11 cellular contexts compared by ENCODE assay signal in genomic region chr1:19374402-19374801, GRCh38.
DNase-seq lines count a peak whose midpoint lies in the region; ATAC-seq and TF ChIP-seq lines count a peak whose summit lies in the region.
"Had no signal": no experiment of that assay in that cellular context is flagged by ENCODE, and none has a peak within 500 bp of the region (broad histone marks: within the 10 kb centered on the region; RNA-seq: fewer than 3 reads in every experiment).

No MANE protein-coding gene starts in this region.

- intact Hi-C loops in activated CD4-positive, alpha-beta T cell treated with anti-CD3 and anti-CD28 coated beads for 36 hours (cut with DNase I, micrococcal nuclease), result no loop called here
- intact Hi-C loops in esophagus squamous epithelium (cut with DNase I), result no loop called here

- POLR2A ChIA-PET in activated CD4-positive, alpha-beta T cell treated with anti-CD3 and anti-CD28 coated beads for 36 hours (lab: Charles Lee), result no interaction called here

- H3K36me3 ChIP-seq in esophagus squamous epithelium, result peaks cover 8 to 92% (median 10%) of the 10 kb centered on the region in 3 donors

- peak overlapping the region; percentile 28 to 83 (median 63) for H3K27ac ChIP-seq in esophagus squamous epithelium
- H3K27ac ChIP-seq: SJCRH30 had no signal

- ATAC-seq in activated CD4-positive, alpha-beta T cell treated with anti-CD3 and anti-CD28 coated beads for 36 hours, result no peak
- peak in 1 of 2 donors; percentile 46 for ATAC-seq in stimulated activated naive B cell treated with anti-CD40 and anti-IgM and Interleukin-4, amounts not matched to agents 10 μg/mL and 1 μg/mL and 100 μg/mL, for 72 hours (replicated peaks)
- ATAC-seq in GM21723 (IDR thresholded peaks at IDR 0.05; ENCODE audit: unreplicated experiment), result no peak
- no peak for ATAC-seq in HG02571 (IDR thresholded peaks at IDR 0.05; ENCODE audit: unreplicated experiment)

- no peaks in the 10 kb centered on the region for H3K9me3 Mint-ChIP-seq in activated CD4-positive, alpha-beta T cell treated with anti-CD3 and anti-CD28 coated beads for 36 hours (ENCODE audit: low read depth)
- no peaks in the 10 kb centered on the region for H3K9me3 Mint-ChIP-seq in stimulated activated naive B cell treated with anti-CD40 and anti-IgM and Interleukin-4, amounts not matched to agents 10 μg/mL and 1 μg/mL and 100 μg/mL, for 72 hours
- H3K9me3 Mint-ChIP-seq: CD8-positive, alpha-beta memory T cell had no signal

- no peak overlapping the region for H3K4me3 Mint-ChIP-seq in activated CD4-positive, alpha-beta T cell treated with anti-CD3 and anti-CD28 coated beads for 36 hours
- H3K4me3 Mint-ChIP-seq in stimulated activated naive B cell treated with anti-CD40 and anti-IgM and Interleukin-4, amounts not matched to agents 10 μg/mL and 1 μg/mL and 100 μg/mL, for 72 hours, result no peak overlapping the region
- H3K4me3 Mint-ChIP-seq: CD8-positive, alpha-beta memory T cell had no signal

- peaks cover 33% of the 10 kb centered on the region for H3K36me3 Mint-ChIP-seq in activated CD4-positive, alpha-beta T cell treated with anti-CD3 and anti-CD28 coated beads for 36 hours (ENCODE audit: low read depth)
- peaks cover 25 to 66% of the 10 kb centered on the region in 2 donors for H3K36me3 Mint-ChIP-seq in stimulated activated naive B cell treated with anti-CD40 and anti-IgM and Interleukin-4, amounts not matched to agents 10 μg/mL and 1 μg/mL and 100 μg/mL, for 72 hours

- H3K27ac Mint-ChIP-seq in activated CD4-positive, alpha-beta T cell treated with anti-CD3 and anti-CD28 coated beads for 36 hours, result peak overlapping the region; percentile 51
- H3K27ac Mint-ChIP-seq in stimulated activated naive B cell treated with anti-CD40 and anti-IgM and Interleukin-4, amounts not matched to agents 10 μg/mL and 1 μg/mL and 100 μg/mL, for 72 hours, result peak overlapping the region; percentile 20

- H3K4me1 ChIP-seq in esophagus squamous epithelium, result peaks cover 8 to 66% (median 29%) of the 10 kb centered on the region in 3 donors
- H3K4me1 ChIP-seq: SJCRH30 had no signal

- H3K9me3 ChIP-seq in esophagus squamous epithelium, result no peaks in the 10 kb centered on the region

- 58% methylated on average over 4 of the region's 7 CpGs; no CpG with 5 or more reads in 1 of the 2 donors for WGBS in esophagus squamous epithelium, 2 donors

- peak in 1 of 6 experiments; percentile 32 for TF ChIP-seq CTCF in esophagus squamous epithelium (IDR thresholded peaks at IDR 0.05)

- no peaks in the 10 kb centered on the region for H3K27me3 ChIP-seq in esophagus squamous epithelium
- H3K27me3 ChIP-seq: SJCRH30 had no signal

- CTCF ChIA-PET in activated CD4-positive, alpha-beta T cell treated with anti-CD3 and anti-CD28 coated beads for 36 hours (lab: Charles Lee), result interaction anchor here (0.7 to 2.3 kb wide), 14 partner anchors 11 to 424 kb away, joined by 3 to 6 read pairs (median 3); no protein-coding TSS in a partner anchor

- H3K4me1 Mint-ChIP-seq in activated CD4-positive, alpha-beta T cell treated with anti-CD3 and anti-CD28 coated beads for 36 hours, result peaks cover 21% of the 10 kb centered on the region
- H3K4me1 Mint-ChIP-seq in stimulated activated naive B cell treated with anti-CD40 and anti-IgM and Interleukin-4, amounts not matched to agents 10 μg/mL and 1 μg/mL and 100 μg/mL, for 72 hours, result peaks cover 5 to 29% of the 10 kb centered on the region in 2 donors

- peak; percentile 30 for DNase-seq in activated CD4-positive, alpha-beta T cell treated with anti-CD3 and anti-CD28 coated beads for 36 hours
- DNase-seq in activated CD4-positive, alpha-beta T cell treated with anti-CD3 and anti-CD28 coated beads, Interleukin-2, amount 50 U/mL, for 48 hours, result no peak
- peak; percentile 17 for DNase-seq in NCI-H82 treated with DMSO at 0.1 percent for 48 hours (lab: John Stamatoyannopoulos, UW; ENCODE audit: unreplicated experiment)
- DNase-seq in esophagus squamous epithelium (lab: John Stamatoyannopoulos, UW), result no peak
- no peak for DNase-seq in stimulated activated naive B cell treated with anti-CD40 and anti-IgM and Interleukin-4, amounts not matched to agents 10 μg/mL and 1 μg/mL and 100 μg/mL, for 72 hours
- DNase-seq in dedifferentiated amniotic fluid mesenchymal stem cell (ENCODE audit: extremely low spot score), result no peak
- DNase-seq: activated T-cell treated with anti-CD3 and anti-CD28 coated beads, Interleukin-2, amount 50 U/mL, for 48 hours; CD8-positive, alpha-beta memory T cell had no signal

- no peak overlapping the region for H3K4me3 ChIP-seq in esophagus squamous epithelium
- H3K4me3 ChIP-seq: SJCRH30 had no signal

- no peak for TF ChIP-seq POLR2A in esophagus squamous epithelium (IDR thresholded peaks at IDR 0.05)

- no peaks in the 10 kb centered on the region for H3K27me3 Mint-ChIP-seq in activated CD4-positive, alpha-beta T cell treated with anti-CD3 and anti-CD28 coated beads for 36 hours
- H3K27me3 Mint-ChIP-seq in stimulated activated naive B cell treated with anti-CD40 and anti-IgM and Interleukin-4, amounts not matched to agents 10 μg/mL and 1 μg/mL and 100 μg/mL, for 72 hours, result no peaks in the 10 kb centered on the region
- H3K27me3 Mint-ChIP-seq: CD8-positive, alpha-beta memory T cell had no signal

Comparison
In these comparisons a context has a peak if more than half of its experiments do, and no peak if none do; other contexts are left out.
1. DNase-seq: peak in activated CD4-positive, alpha-beta T cell treated with anti-CD3 and anti-CD28 coated beads for 36 hours (single experiment) and NCI-H82 treated with DMSO at 0.1 percent for 48 hours (single experiment); none in activated CD4-positive, alpha-beta T cell treated with anti-CD3 and anti-CD28 coated beads, Interleukin-2, amount 50 U/mL, for 48 hours (0 of 2), esophagus squamous epithelium (single experiment), stimulated activated naive B cell treated with anti-CD40 and anti-IgM and Interleukin-4, amounts not matched to agents 10 μg/mL and 1 μg/mL and 100 μg/mL, for 72 hours (single experiment) and dedifferentiated amniotic fluid mesenchymal stem cell (single experiment).